In genomic region chr20:44217342-44218092, GRCh38 we compare ENCODE assay signal across 8 cellular contexts. TPM values are rescaled to one million over a fixed set of nuclear protein-coding genes. Genes with fewer than 3 reads are reported as not detected.
DNase-seq lines count a peak whose midpoint lies in the region; ATAC-seq, FAIRE-seq and TF ChIP-seq lines count a peak whose summit lies in the region.

No MANE protein-coding gene starts in this region.

- no peaks in the 10 kb centered on the region for H3K79me2 ChIP-seq in astrocyte (ENCODE audit: insufficient read depth, low read length)
- H3K79me2 ChIP-seq in smooth muscle cell (ENCODE audit: low read depth) = no peaks in the 10 kb centered on the region

- no peak for ATAC-seq in HG03439 (IDR thresholded peaks at IDR 0.05; ENCODE audit: unreplicated experiment)

- H3K9me3 ChIP-seq in astrocyte (ENCODE audit: insufficient read depth, low read depth, low read length) = no peaks in the 10 kb centered on the region
- no peaks in the 10 kb centered on the region for H3K9me3 ChIP-seq in smooth muscle cell (replicated peaks; ENCODE audit: low read depth)

- no peak for DNase-seq in GM06990 (ENCODE audit: extremely low read depth, insufficient read length)
- peak; percentile 72 for DNase-seq in NCI-H1105 treated with DMSO at 0.1 percent for 48 hours (lab: John Stamatoyannopoulos, UW)
- peak; percentile 59 for DNase-seq in T-helper 2 cell treated with Interferon-gamma antibody and Interleukin-4, amounts not matched to agents 5 μg/mL and 100 μg/mL, for 36 hours (ENCODE audit: low spot score)
- peak; percentile 22 for DNase-seq in astrocyte (ENCODE audit: low read depth)
- peak; percentile 19 to 23 for DNase-seq in hippocampal formation (lab: John Stamatoyannopoulos, UW)
- DNase-seq in smooth muscle cell (lab: John Stamatoyannopoulos, UW; ENCODE audit: unreplicated experiment) = no peak
- DNase-seq in posterior vena cava (ENCODE audit: low spot score) = no peak

- H3K36me3 ChIP-seq in GM06990 (ENCODE audit: control insufficient read depth, insufficient read depth, low read length) = no peaks in the 10 kb centered on the region
- no peaks in the 10 kb centered on the region for H3K36me3 ChIP-seq in astrocyte (ENCODE audit: insufficient read depth, low read length)
- no peaks in the 10 kb centered on the region for H3K36me3 ChIP-seq in smooth muscle cell (ENCODE audit: low read depth)

- H3K4me2 ChIP-seq in astrocyte (ENCODE audit: low read length) = no peak overlapping the region
- H3K4me2 ChIP-seq in smooth muscle cell = no peak overlapping the region

- TF ChIP-seq CTCF in GM06990 (IDR thresholded peaks at IDR 0.05; ENCODE audit: insufficient read depth, low read length, poor library complexity, severe bottlenecking) (peak; percentile 95), astrocyte (IDR thresholded peaks at IDR 0.05; ENCODE audit: insufficient read depth, low read depth, low read length) (peak; percentile 95), smooth muscle cell (IDR thresholded peaks at IDR 0.05; ENCODE audit: borderline replicate concordance, insufficient read depth, poor library complexity, severe bottlenecking) (peak; percentile 78)

- H3K27ac ChIP-seq in astrocyte (ENCODE audit: low read depth, low read length) (no peak overlapping the region), smooth muscle cell (ENCODE audit: low read depth) (no peak overlapping the region)

- 58% methylated on average over 11 of the region's 11 CpGs for WGBS in smooth muscle cell (ENCODE audit: low lambda C conversion rate)

- H3K9me3 Mint-ChIP-seq in T-helper 2 cell treated with Interferon-gamma antibody and Interleukin-4, amounts not matched to agents 5 μg/mL and 100 μg/mL, for 36 hours = no peaks in the 10 kb centered on the region
- H3K9me3 Mint-ChIP-seq in astrocyte (ENCODE audit: unreplicated experiment) = no peaks in the 10 kb centered on the region

- intact Hi-C loops in posterior vena cava (cut with DNase I) = loop anchor here in 1 of 2 donors (10.0 kb wide), 1 partner anchor 97 kb away; the partner anchor contains the start of gene FITM2

- H4K20me1 ChIP-seq in astrocyte (ENCODE audit: insufficient read depth, low read length) = no peaks in the 10 kb centered on the region
- no peaks in the 10 kb centered on the region for H4K20me1 ChIP-seq in smooth muscle cell (ENCODE audit: low read depth)

- no peaks in the 10 kb centered on the region for H3K36me3 Mint-ChIP-seq in T-helper 2 cell treated with Interferon-gamma antibody and Interleukin-4, amounts not matched to agents 5 μg/mL and 100 μg/mL, for 36 hours (ENCODE audit: low read depth)
- H3K36me3 Mint-ChIP-seq in astrocyte (ENCODE audit: low read depth, unreplicated experiment) = no peaks in the 10 kb centered on the region

- peak overlapping the region; percentile 88 for H3K27ac Mint-ChIP-seq in T-helper 2 cell treated with Interferon-gamma antibody and Interleukin-4, amounts not matched to agents 5 μg/mL and 100 μg/mL, for 36 hours
- H3K27ac Mint-ChIP-seq in astrocyte (ENCODE audit: unreplicated experiment) = no peak overlapping the region

- H3K9ac ChIP-seq in astrocyte (ENCODE audit: low read length) (no peak overlapping the region), smooth muscle cell (ENCODE audit: low read depth) (no peak overlapping the region)

- no peak overlapping the region for H3K4me3 ChIP-seq in GM06990 (replicated peaks; ENCODE audit: low read depth, low read length)
- no peak overlapping the region for H3K4me3 ChIP-seq in astrocyte (ENCODE audit: insufficient read depth, low read depth, low read length)
- H3K4me3 ChIP-seq in smooth muscle cell = no peak overlapping the region

- H3K27me3 ChIP-seq in GM06990 (replicated peaks; ENCODE audit: control insufficient read depth, insufficient read depth, low read length) = no peaks in the 10 kb centered on the region
- no peaks in the 10 kb centered on the region for H3K27me3 ChIP-seq in astrocyte (ENCODE audit: insufficient read depth, low read length)
- H3K27me3 ChIP-seq in smooth muscle cell (ENCODE audit: low read depth) = no peaks in the 10 kb centered on the region

- H2AFZ ChIP-seq in astrocyte (ENCODE audit: low read depth, low read length) = no peak overlapping the region
- no peak overlapping the region for H2AFZ ChIP-seq in smooth muscle cell (ENCODE audit: low read depth)

- FAIRE-seq in astrocyte (lab: Jason Lieb, UNC) = no peak

- H3F3A ChIP-seq in smooth muscle cell (ENCODE audit: low read depth) = no peaks in the 10 kb centered on the region

- H3K27me3 Mint-ChIP-seq in T-helper 2 cell treated with Interferon-gamma antibody and Interleukin-4, amounts not matched to agents 5 μg/mL and 100 μg/mL, for 36 hours (ENCODE audit: low read depth) = no peaks in the 10 kb centered on the region
- H3K27me3 Mint-ChIP-seq in astrocyte (ENCODE audit: low read depth, unreplicated experiment) = no peaks in the 10 kb centered on the region

- no peaks in the 10 kb centered on the region for H3K4me1 ChIP-seq in astrocyte (ENCODE audit: insufficient read depth, low read length)
- no peaks in the 10 kb centered on the region for H3K4me1 ChIP-seq in smooth muscle cell (ENCODE audit: low read depth)

- H3K4me3 Mint-ChIP-seq in T-helper 2 cell treated with Interferon-gamma antibody and Interleukin-4, amounts not matched to agents 5 μg/mL and 100 μg/mL, for 36 hours = peak overlapping the region; percentile 87
- no peak overlapping the region for H3K4me3 Mint-ChIP-seq in astrocyte (ENCODE audit: unreplicated experiment)

- peaks cover 50% of the 10 kb centered on the region for H3K4me1 Mint-ChIP-seq in T-helper 2 cell treated with Interferon-gamma antibody and Interleukin-4, amounts not matched to agents 5 μg/mL and 100 μg/mL, for 36 hours (ENCODE audit: low read depth)
- peaks cover 27% of the 10 kb centered on the region for H3K4me1 Mint-ChIP-seq in astrocyte (ENCODE audit: low read depth, unreplicated experiment)

RNA-seq across cellular contexts. Expression of gene OSER1, which starts 6.9 kb away (rescaled TPM):
- 28.9 and 30.9 TPM in 2 replicates for total RNA-seq in astrocyte
- 32.8 and 42.3 TPM in 2 replicates for total RNA-seq in smooth muscle cell
- 33.1 and 37.6 TPM in 2 replicates for polyA plus RNA-seq in smooth muscle cell
- total RNA-seq in posterior vena cava = 10 to 100 TPM; 24.3 to 27.3 TPM

RNA-seq across cellular contexts. Expression of gene GDAP1L1, which starts 29.6 kb away (rescaled TPM):
- 0.64 and 0.77 TPM in 2 replicates for total RNA-seq in astrocyte
- 0.67 TPM in 1 of 2 replicates, not detected in the other for total RNA-seq in smooth muscle cell
- polyA plus RNA-seq in smooth muscle cell = 0.58 TPM in 1 of 2 replicates, not detected in the other
- not detected for total RNA-seq in posterior vena cava

RNA-seq across cellular contexts. Expression of gene JPH2, which starts 30.5 kb away (rescaled TPM):
- total RNA-seq in astrocyte = 18.1 and 18.5 TPM in 2 replicates
- total RNA-seq in smooth muscle cell = 3.9 and 4.4 TPM in 2 replicates
- 6.0 and 7.4 TPM in 2 replicates for polyA plus RNA-seq in smooth muscle cell
- 100 to 1,000 TPM; 121 to 130 TPM for total RNA-seq in posterior vena cava

Comparison
In these comparisons a context has a peak if more than half of its experiments do, and no peak if none do; other contexts are left out.
1. DNase-seq: peak in NCI-H1105 treated with DMSO at 0.1 percent for 48 hours (single experiment), T-helper 2 cell treated with Interferon-gamma antibody and Interleukin-4, amounts not matched to agents 5 μg/mL and 100 μg/mL, for 36 hours (single experiment), astrocyte (single experiment) and hippocampal formation (2 of 2); none in GM06990 (single experiment), smooth muscle cell (single experiment) and posterior vena cava (single experiment).
2. Peak in every context shown above with its lines, with median percentiles within 50 percentile points of each other: CTCF ChIP-seq.